In genomic region chr5:141077826-141078225, GRCh38 we compare ENCODE assay signal across 28 cellular contexts. TPM values are rescaled to one million over a fixed set of nuclear protein-coding genes. Genes with fewer than 3 reads are reported as not detected.
DNase-seq lines count a peak whose midpoint lies in the region; ATAC-seq, FAIRE-seq and TF ChIP-seq lines count a peak whose summit lies in the region.
"Had no signal": no experiment of that assay in that cellular context is flagged by ENCODE, and none has a peak within 500 bp of the region (broad histone marks: within the 10 kb centered on the region; RNA-seq: fewer than 3 reads in every experiment).

No MANE protein-coding gene starts in this region.

- CTCF ChIA-PET in activated CD4-positive, alpha-beta memory T cell treated with anti-CD3 and anti-CD28 coated beads, Interleukin-2, amount 10 ng/mL, durations not matched to agents 7 days and 5 days (lab: Charles Lee) = no interaction called here
- CTCF ChIA-PET in activated CD4-positive, alpha-beta memory T cell treated with anti-CD3 and anti-CD28 coated beads for 36 hours (lab: Charles Lee) = interaction anchor here (0.7 kb wide), 1 partner anchor 9 kb away, joined by 3 read pairs; no protein-coding TSS in a partner anchor
- CTCF ChIA-PET in WTC11 (lab: Charles Lee) (interaction anchor here (1.1 to 1.8 kb wide), 6 partner anchors 12 to 236 kb away, joined by 3 to 7 read pairs (median 4); partner anchors contain the start of genes PCDHA11, PCDHB16, PCDHB2 and PCDHB5), SK-N-SH (lab: Yijun Ruan, JAX) (interaction anchor here (0.7 kb wide), 1 partner anchor 401 kb away, joined by 4 read pairs; no protein-coding TSS in a partner anchor)

- H3K27me3 Mint-ChIP-seq in activated CD4-positive, alpha-beta memory T cell treated with anti-CD3 and anti-CD28 coated beads, Interleukin-2, amount 10 ng/mL, durations not matched to agents 7 days and 5 days = no peaks in the 10 kb centered on the region
- peaks cover 10% of the 10 kb centered on the region for H3K27me3 Mint-ChIP-seq in activated CD4-positive, alpha-beta memory T cell treated with anti-CD3 and anti-CD28 coated beads for 36 hours
- peaks cover 4% of the 10 kb centered on the region for H3K27me3 Mint-ChIP-seq in GM23338 (ENCODE audit: insufficient read depth, low read depth, poor library complexity)
- no peaks in the 10 kb centered on the region; the same call in 1 of the 2 replicates for H3K27me3 Mint-ChIP-seq in WTC11 (ENCODE audit: low read depth)
- H3K27me3 Mint-ChIP-seq: activated naive CD4-positive, alpha-beta T cell treated with anti-CD3 and anti-CD28 coated beads, Interleukin-2, amount 10 ng/mL, durations not matched to agents 7 days and 5 days had no signal

- POLR2A ChIA-PET in activated CD4-positive, alpha-beta memory T cell treated with anti-CD3 and anti-CD28 coated beads, Interleukin-2, amount 10 ng/mL, durations not matched to agents 7 days and 5 days (lab: Charles Lee) = interaction anchor here (0.7 kb wide), 1 partner anchor 281 kb away, joined by 5 read pairs; no protein-coding TSS in a partner anchor
- POLR2A ChIA-PET in activated CD4-positive, alpha-beta memory T cell treated with anti-CD3 and anti-CD28 coated beads for 36 hours (lab: Charles Lee) = no interaction called here
- POLR2A ChIA-PET in WTC11 (lab: Charles Lee) = no interaction called here
- POLR2A ChIA-PET in SK-N-SH (lab: Yijun Ruan, JAX) = no interaction called here

- H3K9me3 ChIP-seq in pancreas = no peaks in the 10 kb centered on the region
- H3K9me3 ChIP-seq in SK-N-SH = no peaks in the 10 kb centered on the region
- H3K9me3 ChIP-seq in Karpas-422 (ENCODE audit: low read length) = no peaks in the 10 kb centered on the region

- FAIRE-seq in pancreas (lab: Jason Lieb, UNC) = no peak
- FAIRE-seq: bronchial epithelial cell, H54, HepG2 had no signal

- peak overlapping the region; percentile 53 for H2AFZ ChIP-seq in GM23338
- no peak overlapping the region for H2AFZ ChIP-seq in SK-N-SH (ENCODE audit: low read depth)
- no peak overlapping the region for H2AFZ ChIP-seq in Karpas-422 (ENCODE audit: low read length)

- no peaks in the 10 kb centered on the region for H3K4me1 Mint-ChIP-seq in activated CD4-positive, alpha-beta memory T cell treated with anti-CD3 and anti-CD28 coated beads, Interleukin-2, amount 10 ng/mL, durations not matched to agents 7 days and 5 days
- H3K4me1 Mint-ChIP-seq in activated CD4-positive, alpha-beta memory T cell treated with anti-CD3 and anti-CD28 coated beads for 36 hours (ENCODE audit: low read depth) = peaks cover 2% of the 10 kb centered on the region
- H3K4me1 Mint-ChIP-seq in GM23338 (no peaks in the 10 kb centered on the region), WTC11 (no peaks in the 10 kb centered on the region)
- H3K4me1 Mint-ChIP-seq: activated naive CD4-positive, alpha-beta T cell treated with anti-CD3 and anti-CD28 coated beads, Interleukin-2, amount 10 ng/mL, durations not matched to agents 7 days and 5 days; T-cell had no signal

- H3K4me3 ChIP-seq in GM23338 (peak overlapping the region; percentile 56), pancreas (peak overlapping the region in 2 of 4 donors; percentile 21 to 35), SK-N-SH (ENCODE audit: low read depth in 2 of 2, low read length in 1 of 2) (no peak overlapping the region), Karpas-422 (ENCODE audit: low read length) (no peak overlapping the region)

- no peak for DNase-seq in activated CD4-positive, alpha-beta memory T cell treated with anti-CD3 and anti-CD28 coated beads, Interleukin-2, amount 10 ng/mL, durations not matched to agents 7 days and 5 days
- DNase-seq in activated CD4-positive, alpha-beta memory T cell treated with anti-CD3 and anti-CD28 coated beads for 36 hours = no peak
- DNase-seq in GM23338 (ENCODE audit: low spot score) (peak; percentile 86), WTC11 (ENCODE audit: low spot score) (no peak), pancreas (no peak), HuH-7 (ENCODE audit: low spot score) (no peak), SK-N-SH (no peak), Karpas-422 (no peak)
- DNase-seq: activated CD4-positive, alpha-beta T cell treated with anti-CD3 and anti-CD28 coated beads for 1 hour; activated naive CD4-positive, alpha-beta T cell treated with anti-CD3 and anti-CD28 coated beads, Interleukin-2, amount 10 ng/mL, durations not matched to agents 7 days and 5 days; activated T-cell treated with anti-CD3 and anti-CD28 coated beads, Interleukin-2, amount 50 U/mL, for 1 hour; amygdala; cortex of kidney; kidney glomerular epithelial cell; NCI-H1105; NCI-H2029; NCI-H226; PC-3; SHP77; T-cell had no signal

- H3K4me1 ChIP-seq in GM23338 (ENCODE audit: insufficient read depth) = no peaks in the 10 kb centered on the region
- no peaks in the 10 kb centered on the region for H3K4me1 ChIP-seq in pancreas
- no peaks in the 10 kb centered on the region for H3K4me1 ChIP-seq in SK-N-SH (ENCODE audit: control insufficient read depth in 1 of 2, insufficient read depth in 2 of 2, low read depth in 1 of 2, low read length in 1 of 2)
- no peaks in the 10 kb centered on the region for H3K4me1 ChIP-seq in Karpas-422 (ENCODE audit: low read length)
- H3K4me1 ChIP-seq: upper lobe of left lung had no signal

- TF ChIP-seq CTCF in GM23338 (conservative IDR thresholded peaks at IDR 0.05; ENCODE audit: low read depth in 2 of 2) (no peak), WTC11 (IDR thresholded peaks at IDR 0.05) (no peak), pancreas (IDR thresholded peaks at IDR 0.05) (no peak), SK-N-SH (IDR thresholded peaks at IDR 0.05) (no peak)

- ATAC-seq in GM23338 = peak; percentile 84
- ATAC-seq in WTC11 = no peak
- ATAC-seq in pancreas = peak in 3 of 4 donors; percentile 45 to 74 (median 64)
- ATAC-seq: HepG2, PC-3, T-cell had no signal

- H3K27me3 ChIP-seq in GM23338 (ENCODE audit: insufficient read depth) (peaks cover 19% of the 10 kb centered on the region; the same call in 1 of the 2 replicates), pancreas (peaks cover 3 to 5% (median 4%) of the 10 kb centered on the region in 4 donors), SK-N-SH (ENCODE audit: insufficient read depth) (no peaks in the 10 kb centered on the region), Karpas-422 (ENCODE audit: low read length) (no peaks in the 10 kb centered on the region)
- H3K27me3 ChIP-seq: upper lobe of left lung had no signal

- H3F3A ChIP-seq in GM23338 (replicated peaks; ENCODE audit: low read depth) (no peaks in the 10 kb centered on the region), SK-N-SH (replicated peaks; ENCODE audit: insufficient read depth) (no peaks in the 10 kb centered on the region)

- no peaks in the 10 kb centered on the region for H3K36me3 Mint-ChIP-seq in activated CD4-positive, alpha-beta memory T cell treated with anti-CD3 and anti-CD28 coated beads, Interleukin-2, amount 10 ng/mL, durations not matched to agents 7 days and 5 days (ENCODE audit: low read depth)
- H3K36me3 Mint-ChIP-seq in activated CD4-positive, alpha-beta memory T cell treated with anti-CD3 and anti-CD28 coated beads for 36 hours = peaks cover 5% of the 10 kb centered on the region
- no peaks in the 10 kb centered on the region; the same call in 2 of the 3 replicates for H3K36me3 Mint-ChIP-seq in GM23338 (ENCODE audit: low read depth)
- H3K36me3 Mint-ChIP-seq in WTC11 = no peaks in the 10 kb centered on the region
- H3K36me3 Mint-ChIP-seq: activated naive CD4-positive, alpha-beta T cell treated with anti-CD3 and anti-CD28 coated beads, Interleukin-2, amount 10 ng/mL, durations not matched to agents 7 days and 5 days; T-cell had no signal

- H3K4me3 Mint-ChIP-seq in activated CD4-positive, alpha-beta memory T cell treated with anti-CD3 and anti-CD28 coated beads, Interleukin-2, amount 10 ng/mL, durations not matched to agents 7 days and 5 days = peak overlapping the region; percentile 9
- H3K4me3 Mint-ChIP-seq in activated CD4-positive, alpha-beta memory T cell treated with anti-CD3 and anti-CD28 coated beads for 36 hours = no peak overlapping the region
- H3K4me3 Mint-ChIP-seq in GM23338 (peak overlapping the region; percentile 67; the same call in 2 of the 3 replicates), WTC11 (peak overlapping the region; percentile 20; the same call in 1 of the 2 replicates)
- H3K4me3 Mint-ChIP-seq: activated naive CD4-positive, alpha-beta T cell treated with anti-CD3 and anti-CD28 coated beads, Interleukin-2, amount 10 ng/mL, durations not matched to agents 7 days and 5 days had no signal

- H3K27ac ChIP-seq in GM23338 (ENCODE audit: low read depth) = 0 out of 2 replicates have a peak overlapping the region, but pooled peaks have one; percentile 7
- no peak overlapping the region for H3K27ac ChIP-seq in pancreas
- H3K27ac ChIP-seq in SK-N-SH (ENCODE audit: low read depth in 2 of 2, low read length in 1 of 2) = no peak overlapping the region
- H3K27ac ChIP-seq in Karpas-422 (ENCODE audit: low read length) = no peak overlapping the region
- H3K27ac ChIP-seq: upper lobe of left lung had no signal

- H3K36me3 ChIP-seq in GM23338 (ENCODE audit: insufficient read depth) (no peaks in the 10 kb centered on the region), pancreas (no peaks in the 10 kb centered on the region), SK-N-SH (replicated peaks in 1 of 2; ENCODE audit: control insufficient read depth in 1 of 2, insufficient read depth in 2 of 2, low read length in 1 of 2) (no peaks in the 10 kb centered on the region), Karpas-422 (ENCODE audit: insufficient read depth, low read length) (no peaks in the 10 kb centered on the region)
- H3K36me3 ChIP-seq: upper lobe of left lung had no signal

- TF ChIP-seq RAD21 in SK-N-SH (IDR thresholded peaks at IDR 0.05; ENCODE audit: low read length) = no peak

- H3K9me2 ChIP-seq in GM23338 (ENCODE audit: insufficient read depth) (no peaks in the 10 kb centered on the region), SK-N-SH (no peaks in the 10 kb centered on the region), Karpas-422 (replicated peaks; ENCODE audit: insufficient read depth, low read length) (no peaks in the 10 kb centered on the region)

- TF ChIP-seq EP300 in SK-N-SH (IDR thresholded peaks at IDR 0.05; ENCODE audit: borderline replicate concordance in 1 of 2, low read depth in 1 of 2, low read length in 1 of 2) = no peak

- H3K79me2 ChIP-seq in GM23338 (replicated peaks; ENCODE audit: insufficient read depth) (no peaks in the 10 kb centered on the region), SK-N-SH (ENCODE audit: insufficient read depth) (no peaks in the 10 kb centered on the region), Karpas-422 (ENCODE audit: low read length) (no peaks in the 10 kb centered on the region)

- H4K20me1 ChIP-seq in GM23338 (replicated peaks; ENCODE audit: insufficient read depth) (no peaks in the 10 kb centered on the region), SK-N-SH (ENCODE audit: insufficient read depth) (no peaks in the 10 kb centered on the region), Karpas-422 (ENCODE audit: insufficient read depth, low read depth, low read length) (no peaks in the 10 kb centered on the region)

- peaks cover 4% of the 10 kb centered on the region for H3K9me3 Mint-ChIP-seq in activated CD4-positive, alpha-beta memory T cell treated with anti-CD3 and anti-CD28 coated beads, Interleukin-2, amount 10 ng/mL, durations not matched to agents 7 days and 5 days
- H3K9me3 Mint-ChIP-seq in activated CD4-positive, alpha-beta memory T cell treated with anti-CD3 and anti-CD28 coated beads for 36 hours = peaks cover 5% of the 10 kb centered on the region
- H3K9me3 Mint-ChIP-seq in GM23338 (peaks cover 2% of the 10 kb centered on the region; the same call in 2 of the 3 replicates), WTC11 (peaks cover 4% of the 10 kb centered on the region; the same call in 1 of the 2 replicates)

- H3K4me2 ChIP-seq in GM23338 = peak overlapping the region; percentile 75
- no peak overlapping the region for H3K4me2 ChIP-seq in SK-N-SH
- no peak overlapping the region for H3K4me2 ChIP-seq in Karpas-422 (ENCODE audit: low read depth, low read length, poor library complexity, severe bottlenecking)

- intact Hi-C loops in activated CD4-positive, alpha-beta memory T cell treated with anti-CD3 and anti-CD28 coated beads for 36 hours (cut with micrococcal nuclease) = no loop called here
- intact Hi-C loops in pancreas (cut with DNase I) = no loop called here

- H3K9ac ChIP-seq in SK-N-SH (no peak overlapping the region), Karpas-422 (ENCODE audit: low read length) (no peak overlapping the region)

- no peak overlapping the region for H3K27ac Mint-ChIP-seq in activated CD4-positive, alpha-beta memory T cell treated with anti-CD3 and anti-CD28 coated beads, Interleukin-2, amount 10 ng/mL, durations not matched to agents 7 days and 5 days
- H3K27ac Mint-ChIP-seq in activated CD4-positive, alpha-beta memory T cell treated with anti-CD3 and anti-CD28 coated beads for 36 hours = no peak overlapping the region
- H3K27ac Mint-ChIP-seq in GM23338 (no peak overlapping the region), WTC11 (no peak overlapping the region)
- H3K27ac Mint-ChIP-seq: activated naive CD4-positive, alpha-beta T cell treated with anti-CD3 and anti-CD28 coated beads, Interleukin-2, amount 10 ng/mL, durations not matched to agents 7 days and 5 days; T-cell had no signal

- 33 to 37% methylated on average over 17 of the region's 17 CpGs for WGBS in pancreas, 2 donors
- 78% methylated on average over 17 of the region's 17 CpGs for WGBS in SK-N-SH (ENCODE audit: low lambda C conversion rate)

RNA-seq across cellular contexts. Expression of gene PCDHB2, which starts 16.6 kb away (rescaled TPM):
- total RNA-seq in activated CD4-positive, alpha-beta memory T cell treated with anti-CD3 and anti-CD28 coated beads, Interleukin-2, amount 10 ng/mL, durations not matched to agents 7 days and 5 days = under 1 TPM in 1 of 2 experiments, not detected in 1; 0.20 TPM
- under 1 TPM in 1 of 2 experiments, not detected in 1; 0.17 TPM for total RNA-seq in activated CD4-positive, alpha-beta memory T cell treated with anti-CD3 and anti-CD28 coated beads for 36 hours
- 28.6 and 34.2 TPM in 2 replicates for total RNA-seq in GM23338 (2014; rRNA removed; shearing (Covaris generic))
- polyA plus RNA-seq in GM23338 (2016; fragmentation: Nextera tagmentation; extraction: Ambion mirVana) (7.1 and 9.3 TPM in 2 replicates), pancreas (under 1 TPM; 0.23 to 0.70 TPM), SK-N-SH (2012; rRNA removed) (1.6 and 1.8 TPM in 2 replicates)
- total RNA-seq in WTC11 (2021) (22.9 to 26.2 TPM (median 23.1 TPM) in 3 replicates), pancreas (1 to 10 TPM in 2 of 6 donors, under 1 TPM in 4; 0.56 to 2.2 (median 0.62) TPM)
- 1.3 and 2.1 TPM in 2 replicates for polyA plus RNA-seq in SK-N-SH (2012; cell fraction: cytosol; rRNA removed)
- polyA plus RNA-seq in SK-N-SH (2012; cell fraction: nucleus; rRNA removed) = 4.0 and 4.5 TPM in 2 replicates
- not detected in 2 replicates for total RNA-seq in Karpas-422 (2014; rRNA removed; shearing (Covaris generic); ENCODE audit: low replicate concordance)

RNA-seq across cellular contexts. Expression of gene PCDHB3, which starts 22.4 kb away (rescaled TPM):
- not detected for total RNA-seq in activated CD4-positive, alpha-beta memory T cell treated with anti-CD3 and anti-CD28 coated beads, Interleukin-2, amount 10 ng/mL, durations not matched to agents 7 days and 5 days
- not detected for total RNA-seq in activated CD4-positive, alpha-beta memory T cell treated with anti-CD3 and anti-CD28 coated beads for 36 hours
- 15.3 and 19.4 TPM in 2 replicates for total RNA-seq in GM23338 (2014; rRNA removed; shearing (Covaris generic))
- polyA plus RNA-seq in GM23338 (2016; fragmentation: Nextera tagmentation; extraction: Ambion mirVana) = 4.7 and 5.2 TPM in 2 replicates
- 4.7 to 6.4 TPM (median 5.1 TPM) in 3 replicates for total RNA-seq in WTC11 (2021)
- 1 to 10 TPM in 3 of 6 donors, under 1 TPM in 3; 0.41 to 2.2 (median 1.0) TPM for total RNA-seq in pancreas
- 1 to 10 TPM in 1 of 2 donors, under 1 TPM in 1; 0.42 to 1.4 TPM for polyA plus RNA-seq in pancreas
- polyA plus RNA-seq in SK-N-SH (2012; rRNA removed) = 1.7 and 2.2 TPM in 2 replicates
- 1.5 and 2.0 TPM in 2 replicates for polyA plus RNA-seq in SK-N-SH (2012; cell fraction: cytosol; rRNA removed)
- 1.9 and 2.9 TPM in 2 replicates for polyA plus RNA-seq in SK-N-SH (2012; cell fraction: nucleus; rRNA removed)
- total RNA-seq in Karpas-422 (2014; rRNA removed; shearing (Covaris generic); ENCODE audit: low replicate concordance) = not detected in 2 replicates

RNA-seq across cellular contexts. Expression of gene PCDHB1, which starts 26.7 kb away (rescaled TPM):
- total RNA-seq in activated CD4-positive, alpha-beta memory T cell treated with anti-CD3 and anti-CD28 coated beads, Interleukin-2, amount 10 ng/mL, durations not matched to agents 7 days and 5 days = not detected
- total RNA-seq in activated CD4-positive, alpha-beta memory T cell treated with anti-CD3 and anti-CD28 coated beads for 36 hours = not detected
- total RNA-seq in GM23338 (2014; rRNA removed; shearing (Covaris generic)) = 0.03 and 0.08 TPM in 2 replicates
- polyA plus RNA-seq in GM23338 (2016; fragmentation: Nextera tagmentation; extraction: Ambion mirVana) (0.05 and 0.09 TPM in 2 replicates), pancreas (under 1 TPM; 0.02 to 0.08 TPM), SK-N-SH (2012; rRNA removed) (not detected in 2 replicates)
- total RNA-seq in WTC11 (2021) (0.09 to 0.13 TPM (median 0.11 TPM) in 3 replicates), pancreas (under 1 TPM; 0.09 to 0.35 (median 0.14) TPM)
- polyA plus RNA-seq in SK-N-SH (2012; cell fraction: cytosol; rRNA removed) = not detected in 2 replicates
- not detected in 2 replicates for polyA plus RNA-seq in SK-N-SH (2012; cell fraction: nucleus; rRNA removed)
- total RNA-seq in Karpas-422 (2014; rRNA removed; shearing (Covaris generic); ENCODE audit: low replicate concordance) = not detected in 2 replicates
- total RNA-seq: A172, bronchial epithelial cell, HepG2, lung microvascular endothelial cell, posterior vena cava, T-cell had no signal
- polyA plus RNA-seq: BJ, HepG2 had no signal

RNA-seq across cellular contexts. Expression of gene PCDHB4, which starts 43.8 kb away (rescaled TPM):
- total RNA-seq in activated CD4-positive, alpha-beta memory T cell treated with anti-CD3 and anti-CD28 coated beads, Interleukin-2, amount 10 ng/mL, durations not matched to agents 7 days and 5 days = not detected
- not detected for total RNA-seq in activated CD4-positive, alpha-beta memory T cell treated with anti-CD3 and anti-CD28 coated beads for 36 hours
- 1.7 and 2.7 TPM in 2 replicates for total RNA-seq in GM23338 (2014; rRNA removed; shearing (Covaris generic))
- 0.87 and 1.3 TPM in 2 replicates for polyA plus RNA-seq in GM23338 (2016; fragmentation: Nextera tagmentation; extraction: Ambion mirVana)
- 2.3 to 2.6 TPM (median 2.3 TPM) in 3 replicates for total RNA-seq in WTC11 (2021)
- 1 to 10 TPM; 3.3 to 7.2 (median 4.5) TPM for total RNA-seq in pancreas
- polyA plus RNA-seq in pancreas = 1 to 10 TPM; 1.2 to 5.1 TPM
- polyA plus RNA-seq in SK-N-SH (2012; rRNA removed) = 0.36 and 0.51 TPM in 2 replicates
- polyA plus RNA-seq in SK-N-SH (2012; cell fraction: cytosol; rRNA removed) = 0.41 and 0.66 TPM in 2 replicates
- 1.3 and 1.5 TPM in 2 replicates for polyA plus RNA-seq in SK-N-SH (2012; cell fraction: nucleus; rRNA removed)
- total RNA-seq in Karpas-422 (2014; rRNA removed; shearing (Covaris generic); ENCODE audit: low replicate concordance) = not detected in 2 replicates
- total RNA-seq: bronchial epithelial cell, T-cell had no signal

RNA-seq across cellular contexts. Expression of gene PCDHB5, which starts 57.2 kb away (rescaled TPM):
- total RNA-seq in activated CD4-positive, alpha-beta memory T cell treated with anti-CD3 and anti-CD28 coated beads, Interleukin-2, amount 10 ng/mL, durations not matched to agents 7 days and 5 days = not detected
- not detected for total RNA-seq in activated CD4-positive, alpha-beta memory T cell treated with anti-CD3 and anti-CD28 coated beads for 36 hours
- 37.7 and 49.7 TPM in 2 replicates for total RNA-seq in GM23338 (2014; rRNA removed; shearing (Covaris generic))
- polyA plus RNA-seq in GM23338 (2016; fragmentation: Nextera tagmentation; extraction: Ambion mirVana) (18.7 and 20.0 TPM in 2 replicates), pancreas (1 to 10 TPM; 2.3 to 3.6 TPM), SK-N-SH (2012; rRNA removed) (0.08 and 0.10 TPM in 2 replicates)
- total RNA-seq in WTC11 (2021) (6.8 to 12.5 TPM (median 8.5 TPM) in 3 replicates), pancreas (1 to 10 TPM; 2.4 to 6.7 (median 4.6) TPM)
- 0.04 TPM in 2 replicates for polyA plus RNA-seq in SK-N-SH (2012; cell fraction: cytosol; rRNA removed)
- 0.80 and 0.85 TPM in 2 replicates for polyA plus RNA-seq in SK-N-SH (2012; cell fraction: nucleus; rRNA removed)
- not detected in 2 replicates for total RNA-seq in Karpas-422 (2014; rRNA removed; shearing (Covaris generic); ENCODE audit: low replicate concordance)
